ENCODE assay signal across 1 cellular context in the genomic region with DNA sequence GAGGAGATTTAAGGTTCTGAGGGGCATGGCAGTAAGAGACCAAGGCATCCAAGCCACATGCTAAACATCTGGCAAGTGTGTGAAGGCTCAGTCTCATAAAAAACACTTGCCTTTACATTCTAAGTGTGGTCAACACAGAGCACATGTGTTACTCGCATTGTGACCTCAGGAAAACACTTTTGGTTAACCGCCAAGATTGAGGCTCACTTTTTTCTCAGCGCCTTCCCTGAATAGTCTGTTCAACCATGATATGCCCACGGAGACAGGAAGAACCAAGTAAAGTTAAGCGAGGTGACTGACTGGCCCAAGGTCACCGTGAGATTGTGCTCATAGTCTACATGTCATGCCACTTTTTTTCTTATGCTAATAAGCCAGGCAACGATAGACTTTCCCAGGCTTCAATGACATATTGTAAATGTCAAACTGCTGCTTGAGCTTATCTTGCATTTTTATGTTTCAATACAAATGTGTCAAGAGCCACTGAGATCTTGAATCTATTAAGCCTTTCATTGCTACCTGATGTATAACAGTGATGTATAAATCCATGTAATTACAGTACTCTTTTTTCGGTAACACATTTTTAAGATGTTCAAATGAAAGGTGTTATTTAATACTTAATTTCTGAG.
TF ChIP-seq lines count a peak whose summit lies in the region.

No MANE protein-coding gene starts in this region.

TF ChIP-seq in neural cell, 6 proteins besides CTCF, POLR2A, EP300 and RAD21:
- no peak for TF ChIP-seq MXI1 (conservative IDR thresholded peaks at IDR 0.05; ENCODE audit: poor library complexity, severe bottlenecking)
- peak; percentile 52 for TF ChIP-seq POLR2AphosphoS5 (IDR thresholded peaks at IDR 0.05)
